16 cellular contexts compared by ENCODE assay signal in the genomic region with DNA sequence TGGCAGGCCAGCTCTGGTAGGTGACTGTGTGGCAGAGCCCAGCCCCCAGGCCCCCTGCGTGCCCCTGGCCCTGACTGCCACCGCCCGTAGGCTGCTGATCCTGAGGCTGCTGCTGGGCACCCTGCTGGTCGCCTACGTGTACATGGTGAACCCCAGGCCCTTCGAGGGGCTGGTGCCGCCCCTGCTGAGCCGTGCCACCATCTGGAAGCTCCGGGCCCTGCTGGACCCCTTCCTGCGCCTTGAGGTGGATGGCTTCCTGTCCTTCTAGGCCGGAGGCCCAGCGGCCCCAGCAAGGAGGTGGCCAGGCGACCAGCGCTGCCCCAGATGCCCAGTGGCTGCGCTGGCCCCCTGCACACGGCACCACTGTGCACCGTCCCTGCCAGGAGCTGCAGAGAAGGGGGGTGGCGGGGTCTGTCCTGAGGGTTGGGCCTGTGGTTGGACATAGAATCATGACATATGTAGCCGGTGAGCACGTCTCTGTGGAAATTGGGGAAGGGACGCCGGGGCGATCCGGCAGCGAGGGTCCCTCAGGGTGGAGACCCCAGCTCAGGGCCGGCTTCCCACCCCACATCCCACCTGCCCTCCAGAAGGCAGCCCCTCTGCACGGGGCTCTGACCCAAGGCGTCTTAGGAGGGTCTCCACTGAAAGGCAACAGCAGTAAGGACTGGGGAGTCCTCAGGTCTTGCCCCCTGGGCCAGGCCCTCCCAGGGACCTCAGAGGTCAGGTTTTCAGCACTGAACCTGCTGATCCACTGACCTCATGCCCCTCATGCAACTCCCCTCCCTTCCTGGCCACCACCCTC.
DNase-seq lines count a peak whose midpoint lies in the region; ATAC-seq, FAIRE-seq and TF ChIP-seq lines count a peak whose summit lies in the region.
"Had no signal": no experiment of that assay in that cellular context is flagged by ENCODE, and none has a peak within 500 bp of the region (broad histone marks: within the 10 kb centered on the region; RNA-seq: fewer than 3 reads in every experiment).

No MANE protein-coding gene starts in this region.

- TF ChIP-seq CTCF in left ventricle myocardium inferior (IDR thresholded peaks at IDR 0.05; ENCODE audit: borderline replicate concordance) (no peak), RWPE2 (IDR thresholded peaks at IDR 0.05; ENCODE audit: poor library complexity, severe bottlenecking) (no peak), mesothelial cell of epicardium (IDR thresholded peaks at IDR 0.05; ENCODE audit: unreplicated experiment) (no peak)

- ATAC-seq in Right ventricle myocardium superior (ENCODE audit: poor library complexity) (no peak), RWPE2 (ENCODE audit: low read depth) (no peak), GM19395 (IDR thresholded peaks at IDR 0.05; ENCODE audit: unreplicated experiment) (no peak)
- ATAC-seq: A549 had no signal

- peak; percentile 63 for FAIRE-seq in urothelium cell line (lab: Jason Lieb, UNC)
- FAIRE-seq: A549, GM19239 had no signal

- H3K9me3 Mint-ChIP-seq in mesothelial cell of epicardium: no peaks in the 10 kb centered on the region

- DNase-seq in Right ventricle myocardium superior (peak; percentile 30), left ventricle myocardium inferior (no peak), RWPE2 (ENCODE audit: low spot score) (peak; percentile 42), mesothelial cell of epicardium (ENCODE audit: low spot score in 2 of 2, unreplicated experiment in 2 of 2) (no peak), urothelium cell line (ENCODE audit: low spot score) (no peak), GDM1 (lab: John Stamatoyannopoulos, UW) (no peak), NCI-H2227 (lab: John Stamatoyannopoulos, UW; ENCODE audit: unreplicated experiment) (no peak)
- DNase-seq: NCI-H1417 treated with DMSO at 0.1 percent for 48 hours, NCI-H1930, NCI-H748 treated with DMSO at 0.1 percent for 48 hours had no signal

- intact Hi-C loops in Right ventricle myocardium superior (cut with DNase I): no loop called here
- intact Hi-C loops in left ventricle myocardium inferior (cut with micrococcal nuclease): no loop called here

- H3K4me1 Mint-ChIP-seq in mesothelial cell of epicardium: peaks cover 47% of the 10 kb centered on the region
- H3K4me1 Mint-ChIP-seq: CD14-positive monocyte had no signal

- H3K36me3 Mint-ChIP-seq in mesothelial cell of epicardium: peaks cover 18% of the 10 kb centered on the region
- H3K36me3 Mint-ChIP-seq: CD14-positive monocyte had no signal

- H3K27me3 Mint-ChIP-seq in mesothelial cell of epicardium (ENCODE audit: low read depth): no peaks in the 10 kb centered on the region

- H3K9me3 ChIP-seq in left ventricle myocardium inferior (replicated peaks): no peaks in the 10 kb centered on the region
- no peaks in the 10 kb centered on the region for H3K9me3 ChIP-seq in RWPE2 (ENCODE audit: severe bottlenecking)
- H3K9me3 ChIP-seq: A549, HAP-1 had no signal

- no peak overlapping the region for H3K27ac ChIP-seq in left ventricle myocardium inferior (replicated peaks)
- H3K27ac ChIP-seq in RWPE2 (ENCODE audit: poor library complexity, severe bottlenecking): no peak overlapping the region
- H3K27ac ChIP-seq: A549, RWPE1 had no signal

- H3K4me3 Mint-ChIP-seq in mesothelial cell of epicardium: no peak overlapping the region
- H3K4me3 Mint-ChIP-seq: CD14-positive monocyte had no signal

- H3K4me1 ChIP-seq in left ventricle myocardium inferior (no peaks in the 10 kb centered on the region), RWPE2 (ENCODE audit: insufficient read depth, poor library complexity, severe bottlenecking) (no peaks in the 10 kb centered on the region)
- H3K4me1 ChIP-seq: A549, HAP-1 had no signal

- H3K36me3 ChIP-seq in left ventricle myocardium inferior: no peaks in the 10 kb centered on the region
- H3K36me3 ChIP-seq in RWPE2 (ENCODE audit: low read depth): no peaks in the 10 kb centered on the region
- H3K36me3 ChIP-seq: HAP-1 had no signal

- H3K27me3 ChIP-seq in left ventricle myocardium inferior (ENCODE audit: low read depth): no peaks in the 10 kb centered on the region
- no peaks in the 10 kb centered on the region for H3K27me3 ChIP-seq in RWPE2 (ENCODE audit: insufficient read depth, poor library complexity, severe bottlenecking)

- H3K4me3 ChIP-seq in left ventricle myocardium inferior (no peak overlapping the region), RWPE2 (ENCODE audit: severe bottlenecking) (no peak overlapping the region)
- H3K4me3 ChIP-seq: A549, HAP-1 had no signal

- H3K27ac Mint-ChIP-seq in mesothelial cell of epicardium: peak overlapping the region; percentile 30
- H3K27ac Mint-ChIP-seq: CD14-positive monocyte had no signal

Comparison
In these comparisons a context has a peak if more than half of its experiments do, and no peak if none do; other contexts are left out.
1. DNase-seq: peak in Right ventricle myocardium superior (single experiment) and RWPE2 (single experiment); none in left ventricle myocardium inferior (single experiment), mesothelial cell of epicardium (0 of 2), urothelium cell line (single experiment), GDM1 (single experiment) and NCI-H2227 (single experiment).